ENCODE assay signal across 1 cellular context in the genomic region with DNA sequence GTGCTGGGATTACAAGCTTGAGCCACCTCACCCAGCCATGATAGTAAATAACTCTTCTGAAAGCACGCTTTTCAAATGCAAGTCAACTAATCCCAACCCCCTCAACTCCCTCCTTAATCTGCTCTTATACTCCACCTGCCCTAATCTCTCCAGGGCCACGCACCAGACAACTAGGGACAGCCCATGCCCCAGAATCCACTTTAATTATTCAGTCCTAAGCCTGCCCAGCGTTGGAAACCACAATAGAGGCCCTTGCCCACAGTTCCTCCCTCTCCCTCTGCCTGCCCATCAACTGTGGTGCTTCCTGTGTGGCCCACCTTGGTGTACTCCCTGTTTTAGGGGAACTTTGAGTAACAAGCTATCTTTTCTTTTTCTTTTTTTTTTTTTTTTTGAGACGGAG.
TF ChIP-seq lines count a peak whose summit lies in the region.

No MANE protein-coding gene starts in this region.

TF ChIP-seq in GM23338, 12 proteins besides CTCF, POLR2A, EP300 and RAD21 (continued from another document):
- TF ChIP-seq, protein P1, sequence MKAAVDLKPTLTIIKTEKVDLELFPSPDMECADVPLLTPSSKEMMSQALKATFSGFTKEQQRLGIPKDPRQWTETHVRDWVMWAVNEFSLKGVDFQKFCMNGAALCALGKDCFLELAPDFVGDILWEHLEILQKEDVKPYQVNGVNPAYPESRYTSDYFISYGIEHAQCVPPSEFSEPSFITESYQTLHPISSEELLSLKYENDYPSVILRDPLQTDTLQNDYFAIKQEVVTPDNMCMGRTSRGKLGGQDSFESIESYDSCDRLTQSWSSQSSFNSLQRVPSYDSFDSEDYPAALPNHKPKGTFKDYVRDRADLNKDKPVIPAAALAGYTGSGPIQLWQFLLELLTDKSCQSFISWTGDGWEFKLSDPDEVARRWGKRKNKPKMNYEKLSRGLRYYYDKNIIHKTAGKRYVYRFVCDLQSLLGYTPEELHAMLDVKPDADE (IDR thresholded peaks at IDR 0.05): no peak
